ENCODE assay signal across 8 cellular contexts in the genomic region with DNA sequence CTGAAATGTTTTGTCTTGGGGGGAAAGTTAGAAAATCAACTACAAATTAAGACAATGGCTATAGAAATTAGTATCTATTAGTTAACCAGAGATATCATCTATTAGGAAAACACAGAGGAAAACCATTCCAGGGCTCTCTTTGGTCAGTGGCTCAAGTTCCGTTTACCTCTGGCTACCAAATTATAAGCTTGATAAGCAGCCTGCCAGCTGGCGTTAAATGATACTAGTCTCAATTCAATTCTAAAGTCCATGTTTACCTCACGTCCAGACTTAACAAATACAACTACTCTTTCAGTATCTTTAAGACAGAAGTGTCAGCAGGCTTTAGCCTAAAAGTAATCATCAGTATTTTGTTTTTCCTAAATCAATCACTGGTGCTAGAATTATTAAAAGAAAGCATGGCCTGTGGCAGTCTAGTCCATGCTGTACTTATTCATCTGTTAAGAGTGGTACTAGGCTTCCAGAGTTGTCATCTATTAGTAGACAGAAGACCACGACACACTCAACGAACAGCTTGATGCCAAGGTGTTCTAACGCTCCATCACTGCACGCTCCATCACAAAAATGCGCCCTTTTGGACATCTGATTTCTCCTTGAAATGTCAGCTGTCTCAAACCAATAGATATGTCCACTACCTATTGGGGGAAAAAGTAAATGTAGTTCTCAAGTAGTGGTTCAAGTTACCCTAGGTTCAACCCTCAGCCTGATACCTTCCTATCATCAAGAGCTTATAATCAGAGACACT. TPM values are rescaled to one million over a fixed set of nuclear protein-coding genes. Genes with fewer than 3 reads are reported as not detected.
DNase-seq lines count a peak whose midpoint lies in the region; ATAC-seq and TF ChIP-seq lines count a peak whose summit lies in the region.

No MANE protein-coding gene starts in this region.

- TF ChIP-seq CTCF in GM12875 (IDR thresholded peaks at IDR 0.05; ENCODE audit: borderline replicate concordance, insufficient read depth, low read depth, low read length), result no peak
- no peak for TF ChIP-seq CTCF in smooth muscle cell (IDR thresholded peaks at IDR 0.05; ENCODE audit: borderline replicate concordance, insufficient read depth, poor library complexity, severe bottlenecking)

- H3F3A ChIP-seq in smooth muscle cell (ENCODE audit: low read depth), result peaks cover 5% of the 10 kb centered on the region

- peaks cover 27% of the 10 kb centered on the region for H3K36me3 Mint-ChIP-seq in activated CD4-positive, alpha-beta memory T cell treated with anti-CD3 and anti-CD28 coated beads for 36 hours

- peak overlapping the region; percentile 99 for H3K27ac Mint-ChIP-seq in activated CD4-positive, alpha-beta memory T cell treated with anti-CD3 and anti-CD28 coated beads for 36 hours

- H3K4me1 Mint-ChIP-seq in activated CD4-positive, alpha-beta memory T cell treated with anti-CD3 and anti-CD28 coated beads for 36 hours (ENCODE audit: low read depth), result peaks cover 60% of the 10 kb centered on the region

- no peak overlapping the region for H2AFZ ChIP-seq in smooth muscle cell (ENCODE audit: low read depth)

- POLR2A ChIA-PET in activated CD4-positive, alpha-beta memory T cell treated with anti-CD3 and anti-CD28 coated beads for 36 hours (lab: Charles Lee), result interaction anchor here (0.7 to 2.9 kb wide), 6 partner anchors 14 to 561 kb away, joined by 3 to 15 read pairs (median 5); partner anchors contain the start of gene EDEM3

- intact Hi-C loops in activated CD4-positive, alpha-beta memory T cell treated with anti-CD3 and anti-CD28 coated beads for 36 hours (cut with micrococcal nuclease), result loop anchor here (2.0 to 10.0 kb wide), 7 partner anchors 77 to 989 kb away; partner anchors contain the start of gene RNF2

- peak overlapping the region; percentile 97 for H3K9ac ChIP-seq in smooth muscle cell (ENCODE audit: low read depth)

- H3K4me3 ChIP-seq in GM12875 (ENCODE audit: low read depth, low read length), result peak overlapping the region; percentile 85
- H3K4me3 ChIP-seq in iPS DF 6.9 (ENCODE audit: low read length), result peak overlapping the region; percentile 94; the same call in 1 of the 2 replicates
- H3K4me3 ChIP-seq in smooth muscle cell, result peak overlapping the region; percentile 92

- H3K9me3 ChIP-seq in iPS DF 6.9 (ENCODE audit: control insufficient read depth, insufficient read depth, low read length) (no peaks in the 10 kb centered on the region), smooth muscle cell (replicated peaks; ENCODE audit: low read depth) (no peaks in the 10 kb centered on the region)

- H3K4me1 ChIP-seq in iPS DF 6.9 (ENCODE audit: control insufficient read depth, insufficient read depth, low read length), result no peaks in the 10 kb centered on the region
- peaks cover 38% of the 10 kb centered on the region for H3K4me1 ChIP-seq in smooth muscle cell (ENCODE audit: low read depth)

- ATAC-seq in HG03571 (IDR thresholded peaks at IDR 0.05; ENCODE audit: unreplicated experiment) (peak; percentile 0), HG03342 (IDR thresholded peaks at IDR 0.05; ENCODE audit: unreplicated experiment) (no peak)

- H3K4me3 Mint-ChIP-seq in activated CD4-positive, alpha-beta memory T cell treated with anti-CD3 and anti-CD28 coated beads for 36 hours, result peak overlapping the region; percentile 92

- no peak for DNase-seq in activated CD4-positive, alpha-beta memory T cell treated with anti-CD3 and anti-CD28 coated beads for 36 hours
- DNase-seq in iPS DF 6.9 (ENCODE audit: low read depth, low spot score), result no peak
- no peak for DNase-seq in smooth muscle cell (lab: John Stamatoyannopoulos, UW; ENCODE audit: unreplicated experiment)
- DNase-seq in NCI-H1048 (lab: John Stamatoyannopoulos, UW), result no peak
- DNase-seq in cortex of kidney (lab: John Stamatoyannopoulos, UW), result no peak

- H3K9me3 Mint-ChIP-seq in activated CD4-positive, alpha-beta memory T cell treated with anti-CD3 and anti-CD28 coated beads for 36 hours, result no peaks in the 10 kb centered on the region

- H3K36me3 ChIP-seq in iPS DF 6.9 (ENCODE audit: control insufficient read depth, insufficient read depth, low read length) (no peaks in the 10 kb centered on the region), smooth muscle cell (ENCODE audit: low read depth) (no peaks in the 10 kb centered on the region)

- H4K20me1 ChIP-seq in smooth muscle cell (ENCODE audit: low read depth), result peaks cover 57% of the 10 kb centered on the region

- H3K27me3 ChIP-seq in iPS DF 6.9 (ENCODE audit: control insufficient read depth, insufficient read depth, low read length) (no peaks in the 10 kb centered on the region), smooth muscle cell (ENCODE audit: low read depth) (no peaks in the 10 kb centered on the region)

- peaks cover 64% of the 10 kb centered on the region for H3K79me2 ChIP-seq in smooth muscle cell (ENCODE audit: low read depth)

- no peaks in the 10 kb centered on the region for H3K27me3 Mint-ChIP-seq in activated CD4-positive, alpha-beta memory T cell treated with anti-CD3 and anti-CD28 coated beads for 36 hours

- CTCF ChIA-PET in activated CD4-positive, alpha-beta memory T cell treated with anti-CD3 and anti-CD28 coated beads for 36 hours (lab: Charles Lee), result interaction anchor here (0.7 to 4.4 kb wide), 8 partner anchors 77 to 1060 kb away, joined by 3 to 27 read pairs (median 4); partner anchors contain the start of genes ODR4 and TPR

- H3K4me2 ChIP-seq in smooth muscle cell, result peak overlapping the region; percentile 96

- WGBS in iPS DF 6.9 (ENCODE audit: insufficient coverage, insufficient read length), result no CpG with 5 or more reads among the region's 8 CpGs
- WGBS in smooth muscle cell (ENCODE audit: low lambda C conversion rate), result 2% methylated on average over 8 of the region's 8 CpGs

- H3K27ac ChIP-seq in iPS DF 6.9 (ENCODE audit: low read length), result no peak overlapping the region
- H3K27ac ChIP-seq in smooth muscle cell (ENCODE audit: low read depth), result peak overlapping the region; percentile 98

RNA-seq across cellular contexts. Expression of gene IVNS1ABP, which starts 1.5 kb away (rescaled TPM):
- total RNA-seq in activated CD4-positive, alpha-beta memory T cell treated with anti-CD3 and anti-CD28 coated beads for 36 hours, result 100 to 1,000 TPM; 133 to 134 TPM
- 315 and 398 TPM in 2 replicates for total RNA-seq in smooth muscle cell
- polyA plus RNA-seq in smooth muscle cell, result 128 and 260 TPM in 2 replicates
